Comparison of ENCODE assay signal across 7 cellular contexts in genomic region chr1:15525043-15525958, GRCh38. TPM values are rescaled to one million over a fixed set of nuclear protein-coding genes. Genes with fewer than 3 reads are reported as not detected.
DNase-seq lines count a peak whose midpoint lies in the region; ATAC-seq and TF ChIP-seq lines count a peak whose summit lies in the region.

No MANE protein-coding gene starts in this region.

- no peaks in the 10 kb centered on the region for H3K36me3 ChIP-seq in KOPT-K1 (ENCODE audit: insufficient read depth, low read length)
- peaks cover 0 to 2% of the 10 kb centered on the region in 2 donors for H3K36me3 ChIP-seq in gastroesophageal sphincter
- H3K36me3 ChIP-seq in ovary = no peaks in the 10 kb centered on the region

- 1 to 4% methylated on average over 13 to 19 of the region's 41 CpGs for WGBS in gastroesophageal sphincter (ENCODE audit: low coverage in 1 of 2), 2 donors
- 0 to 2% (median 1%) methylated on average over 31 to 41 of the region's 41 CpGs for WGBS in ovary, 3 donors

- TF ChIP-seq POLR2A in gastroesophageal sphincter (IDR thresholded peaks at IDR 0.05) = no peak
- peak; percentile 54 for TF ChIP-seq POLR2A in ovary (IDR thresholded peaks at IDR 0.05)

- in situ Hi-C loops in GM13976 (cut with MboI; ENCODE audit: low sequenced_read_pairs, unreplicated experiment) = no loop called here

- peaks cover 0 to 53% (median 11%) of the 10 kb centered on the region in 3 donors for H3K4me1 ChIP-seq in gastroesophageal sphincter
- peaks cover 4% of the 10 kb centered on the region for H3K4me1 ChIP-seq in ovary (ENCODE audit: insufficient read depth)

- H3K4me3 Mint-ChIP-seq in activated T-helper 17 cell treated with anti-CD3 and anti-CD28 coated beads, Interleukin-2, amount 50 U/mL, for 72 hours = peak overlapping the region; percentile 91

- H3K36me3 Mint-ChIP-seq in activated T-helper 17 cell treated with anti-CD3 and anti-CD28 coated beads, Interleukin-2, amount 50 U/mL, for 72 hours (ENCODE audit: low read depth) = peaks cover 9% of the 10 kb centered on the region

- ATAC-seq in GM21717 (IDR thresholded peaks at IDR 0.05; ENCODE audit: unreplicated experiment) (peak; percentile 37), gastroesophageal sphincter (peak; percentile 68)
- peak; percentile 64 for ATAC-seq in activated T-helper 17 cell treated with anti-CD3 and anti-CD28 coated beads, Interleukin-2, amount 50 U/mL, for 72 hours (replicated peaks)

- H3K9me3 ChIP-seq in KOPT-K1 (ENCODE audit: insufficient read depth, low read length, poor library complexity, severe bottlenecking) (no peaks in the 10 kb centered on the region), gastroesophageal sphincter (no peaks in the 10 kb centered on the region), ovary (no peaks in the 10 kb centered on the region)

- TF ChIP-seq EP300 in gastroesophageal sphincter (IDR thresholded peaks at IDR 0.05) = no peak
- no peak for TF ChIP-seq EP300 in ovary (IDR thresholded peaks at IDR 0.05)

- H3K27me3 ChIP-seq in gastroesophageal sphincter = no peaks in the 10 kb centered on the region
- H3K27me3 ChIP-seq in ovary = no peaks in the 10 kb centered on the region

- peak overlapping the region; percentile 84 for H3K4me3 ChIP-seq in GM12864 (ENCODE audit: low read depth, low read length)
- H3K4me3 ChIP-seq in gastroesophageal sphincter = peak overlapping the region; percentile 41 to 94
- peak overlapping the region; percentile 51 for H3K4me3 ChIP-seq in ovary

- no peaks in the 10 kb centered on the region for H3K27me3 Mint-ChIP-seq in activated T-helper 17 cell treated with anti-CD3 and anti-CD28 coated beads, Interleukin-2, amount 50 U/mL, for 72 hours

- DNase-seq in GM12864 (ENCODE audit: low read depth) (peak; percentile 92), ovary (peak; percentile 25 to 100 (median 48)), GM13976 (ENCODE audit: low spot score) (no peak)

- H3K27ac ChIP-seq in KOPT-K1 (ENCODE audit: low read depth, low read length, poor library complexity, severe bottlenecking) (peak overlapping the region; percentile 42), gastroesophageal sphincter (peak overlapping the region; percentile 85 to 100 (median 95)), ovary (peak overlapping the region; percentile 85 to 97)

- peaks cover 25% of the 10 kb centered on the region for H3K4me1 Mint-ChIP-seq in activated T-helper 17 cell treated with anti-CD3 and anti-CD28 coated beads, Interleukin-2, amount 50 U/mL, for 72 hours

- H3K27ac Mint-ChIP-seq in activated T-helper 17 cell treated with anti-CD3 and anti-CD28 coated beads, Interleukin-2, amount 50 U/mL, for 72 hours = peak overlapping the region; percentile 92

- TF ChIP-seq CTCF in GM12864 (IDR thresholded peaks at IDR 0.05; ENCODE audit: low read depth, low read length, missing control alignments) (no peak), gastroesophageal sphincter (IDR thresholded peaks at IDR 0.05) (no peak), ovary (IDR thresholded peaks at IDR 0.05) (no peak), GM13976 (IDR thresholded peaks at IDR 0.05; ENCODE audit: borderline replicate concordance, control extremely low read depth, extremely low read depth, insufficient read depth, missing control alignments) (no peak)

- no peaks in the 10 kb centered on the region for H3K9me3 Mint-ChIP-seq in activated T-helper 17 cell treated with anti-CD3 and anti-CD28 coated beads, Interleukin-2, amount 50 U/mL, for 72 hours

- intact Hi-C loops in ovary (cut with DNase I) = loop anchor here in 1 of 4 donors (5.0 kb wide), 1 partner anchor 157 kb away; the partner anchor contains the start of gene PLEKHM2

RNA-seq across cellular contexts. Expression of gene CASP9, which starts 1.3 kb away (rescaled TPM):
- 10 to 100 TPM; 17.1 to 17.9 TPM for total RNA-seq in activated T-helper 17 cell treated with anti-CD3 and anti-CD28 coated beads, Interleukin-2, amount 50 U/mL, for 72 hours
- total RNA-seq in gastroesophageal sphincter = 10 to 100 TPM; 11.0 to 22.5 (median 14.3) TPM
- 10 to 100 TPM; 13.4 to 62.0 (median 44.4) TPM for total RNA-seq in ovary
- 10 to 100 TPM; 21.1 to 33.5 TPM for polyA plus RNA-seq in ovary

RNA-seq across cellular contexts. Expression of gene DNAJC16, which starts 1.3 kb away (rescaled TPM):
- 10 to 100 TPM in 1 of 2 donors, 1 to 10 TPM in 1; 8.6 to 10.0 TPM for total RNA-seq in activated T-helper 17 cell treated with anti-CD3 and anti-CD28 coated beads, Interleukin-2, amount 50 U/mL, for 72 hours
- 10 to 100 TPM; 10.2 to 18.7 (median 13.8) TPM for total RNA-seq in gastroesophageal sphincter
- total RNA-seq in ovary = 10 to 100 TPM; 12.3 to 33.3 (median 17.9) TPM
- polyA plus RNA-seq in ovary = 1 to 10 TPM; 4.7 to 10.0 TPM

RNA-seq across cellular contexts. Expression of gene CELA2B, which starts 49.4 kb away (rescaled TPM):
- total RNA-seq in activated T-helper 17 cell treated with anti-CD3 and anti-CD28 coated beads, Interleukin-2, amount 50 U/mL, for 72 hours = not detected
- total RNA-seq in gastroesophageal sphincter (not detected), ovary (under 1 TPM in 3 of 7 donors, not detected in 4; 0.33 to 0.46 (median 0.36) TPM)
- not detected for polyA plus RNA-seq in ovary

RNA-seq across cellular contexts. Expression of gene AGMAT, which starts 59.5 kb away (rescaled TPM):
- total RNA-seq in activated T-helper 17 cell treated with anti-CD3 and anti-CD28 coated beads, Interleukin-2, amount 50 U/mL, for 72 hours = 10 to 100 TPM in 1 of 2 donors, 1 to 10 TPM in 1; 9.7 to 16.6 TPM
- total RNA-seq in gastroesophageal sphincter (not detected), ovary (under 1 TPM in 3 of 7 donors, not detected in 4; 0.30 to 0.31 (median 0.30) TPM)
- polyA plus RNA-seq in ovary = 1 to 10 TPM in 1 of 2 donors, under 1 TPM in 1; 0.08 to 1.5 TPM

Comparison
In these comparisons a context has a peak if more than half of its experiments do, and no peak if none do; other contexts are left out.
1. H3K27ac ChIP-seq: peak in every context shown above with its lines; median percentile 95 in gastroesophageal sphincter; 91 in ovary; 42 in KOPT-K1.